Comparison of ENCODE assay signal across 27 cellular contexts in the genomic region with DNA sequence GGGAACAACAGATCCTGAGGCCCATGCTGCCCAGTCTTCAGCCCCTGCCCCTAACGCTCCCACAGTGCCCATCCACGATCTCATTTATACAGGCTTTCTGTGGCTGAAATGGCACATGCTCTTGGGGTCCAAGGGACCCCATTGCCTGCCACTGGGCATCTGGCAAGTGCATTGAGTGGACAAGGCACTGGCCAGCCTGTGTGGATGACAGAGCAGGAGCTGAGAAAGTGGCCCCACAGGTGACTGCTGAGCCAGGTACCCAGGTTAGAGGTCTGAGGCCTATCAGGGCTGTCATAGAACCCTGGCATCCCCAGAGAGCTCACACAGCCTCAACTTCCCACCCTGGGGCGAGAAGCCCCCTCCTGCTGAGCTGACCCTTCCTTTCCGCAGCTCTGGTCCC.
"Had no signal": no experiment of that assay in that cellular context is flagged by ENCODE, and none has a peak within 500 bp of the region (broad histone marks: within the 10 kb centered on the region; RNA-seq: fewer than 3 reads in every experiment).

No MANE protein-coding gene starts in this region.

- H3K4me3 ChIP-seq: heart right ventricle, hepatocyte, left lung, lower lobe of right lung, neural progenitor cell, pancreas, prostate gland, skin epidermis, tibial nerve had no signal

- FAIRE-seq: keratinocyte, pancreas, urothelium cell line had no signal

- H3K27me3 Mint-ChIP-seq: naive B cell; stimulated activated memory B cell treated with anti-CD40 and anti-IgM and Interleukin-4, amounts not matched to agents 10 μg/mL and 1 μg/mL and 100 μg/mL, for 72 hours; type B pancreatic cell had no signal

- H3K9ac ChIP-seq: neural progenitor cell had no signal

- ATAC-seq: left colon; left lung; lower lobe of right lung; natural killer cell; pancreas; stimulated activated memory B cell treated with anti-CD40 and anti-IgM and Interleukin-4, amounts not matched to agents 10 μg/mL and 1 μg/mL and 100 μg/mL, for 72 hours; stimulated activated naive CD8-positive, alpha-beta T cell treated with anti-CD3 and anti-CD28 coated beads, Interleukin-15, amount 100 ng/mL, for 72 hours had no signal

- H3K4me1 ChIP-seq: left lung, pancreas, prostate gland had no signal

- H3K27ac ChIP-seq: heart right ventricle, hepatocyte, left lung, lower lobe of right lung, neural progenitor cell, pancreas, prostate gland, skin epidermis, tibial nerve had no signal

- H3K36me3 Mint-ChIP-seq: natural killer cell; neural progenitor cell; stimulated activated memory B cell treated with anti-CD40 and anti-IgM and Interleukin-4, amounts not matched to agents 10 μg/mL and 1 μg/mL and 100 μg/mL, for 72 hours; type B pancreatic cell had no signal

- H3K27me3 ChIP-seq: heart right ventricle, hepatocyte, left lung, neural progenitor cell, pancreas, tibial nerve had no signal

- H2AFZ ChIP-seq: hepatocyte, neural progenitor cell had no signal

- H3K9me3 ChIP-seq: pancreas, prostate gland had no signal

- H3K4me2 ChIP-seq: hepatocyte, neural progenitor cell had no signal

- H3K4me1 Mint-ChIP-seq: mesothelial cell of epicardium; naive B cell; natural killer cell; stimulated activated memory B cell treated with anti-CD40 and anti-IgM and Interleukin-4, amounts not matched to agents 10 μg/mL and 1 μg/mL and 100 μg/mL, for 72 hours; stimulated activated naive CD8-positive, alpha-beta T cell treated with anti-CD3 and anti-CD28 coated beads, Interleukin-15, amount 100 ng/mL, for 72 hours had no signal

- H3K27ac Mint-ChIP-seq: mesothelial cell of epicardium; naive B cell; natural killer cell; nephron progenitor cell; neural progenitor cell; stimulated activated memory B cell treated with anti-CD40 and anti-IgM and Interleukin-4, amounts not matched to agents 10 μg/mL and 1 μg/mL and 100 μg/mL, for 72 hours; stimulated activated naive CD8-positive, alpha-beta T cell treated with anti-CD3 and anti-CD28 coated beads, Interleukin-15, amount 100 ng/mL, for 72 hours; type B pancreatic cell had no signal

- DNase-seq: heart right ventricle; left colon; left lung; lower lobe of right lung; mammary epithelial cell; mesendoderm; naive B cell; natural killer cell; nephron progenitor cell; pancreas; posterior cingulate gyrus; retina; right cardiac atrium; stimulated activated CD4-positive, alpha-beta T cell treated with anti-CD3 and anti-CD28 coated beads, Interleukin-4, amount 100 ng/mL, for 24 hours; stimulated activated naive CD4-positive, alpha-beta T cell treated with Interleukin-2 at 50 U/mL for 16 hours; stimulated activated naive CD8-positive, alpha-beta T cell treated with anti-CD3 and anti-CD28 coated beads, Interleukin-15, amount 100 ng/mL, for 72 hours; substantia nigra had no signal

- H3K36me3 ChIP-seq: heart right ventricle, left lung, lower lobe of right lung, neural progenitor cell, pancreas, prostate gland, tibial nerve had no signal

- H3K4me3 Mint-ChIP-seq: mesothelial cell of epicardium; naive B cell; natural killer cell; nephron progenitor cell; neural progenitor cell; stimulated activated memory B cell treated with anti-CD40 and anti-IgM and Interleukin-4, amounts not matched to agents 10 μg/mL and 1 μg/mL and 100 μg/mL, for 72 hours; stimulated activated naive CD8-positive, alpha-beta T cell treated with anti-CD3 and anti-CD28 coated beads, Interleukin-15, amount 100 ng/mL, for 72 hours; type B pancreatic cell had no signal
